Comparison of ENCODE assay signal across 8 cellular contexts in genomic region chr15:44584162-44584749, GRCh38. TPM values are rescaled to one million over a fixed set of nuclear protein-coding genes. Genes with fewer than 3 reads are reported as not detected.
DNase-seq lines count a peak whose midpoint lies in the region; ATAC-seq, FAIRE-seq and TF ChIP-seq lines count a peak whose summit lies in the region.

No MANE protein-coding gene starts in this region.

- H3K4me2 ChIP-seq in GM23338 (no peak overlapping the region), K562 (ENCODE audit: insufficient read depth, low read length) (no peak overlapping the region)

- DNase-seq in AG20443 (ENCODE audit: low spot score) (peak; percentile 33), GM23338 (ENCODE audit: low spot score) (peak; percentile 66), T-helper 1 cell (peak; percentile 15 to 68 (median 39)), K562 (ENCODE audit: extremely low read depth in 1 of 4, low spot score in 3 of 4) (peak in 1 of 4 experiments; percentile 22), lung microvascular endothelial cell (ENCODE audit: low read depth in 2 of 2) (peak; percentile 49 to 55), stromal cell of bone marrow (ENCODE audit: low read depth) (peak; percentile 6), hippocampal formation (lab: John Stamatoyannopoulos, UW) (no peak)

- POLR2A ChIA-PET in K562 (lab: Yijun Ruan, JAX) = no interaction called here

- H3K27ac ChIP-seq in GM23338 (ENCODE audit: low read depth) (no peak overlapping the region), K562 (ENCODE audit: extremely low read depth, low read depth, low read length) (no peak overlapping the region)

- H3K27me3 ChIP-seq in GM23338 (ENCODE audit: insufficient read depth) (no peaks in the 10 kb centered on the region), K562 (ENCODE audit: control insufficient read depth in 2 of 2, insufficient read depth in 2 of 2, low read length in 2 of 2) (no peaks in the 10 kb centered on the region)

- no peak for TF ChIP-seq POLR2A in K562 (conservative IDR thresholded peaks at IDR 0.05)

- no peaks in the 10 kb centered on the region for H3K9me3 Mint-ChIP-seq in GM23338

- H3K79me2 ChIP-seq in GM23338 (replicated peaks; ENCODE audit: insufficient read depth) = no peaks in the 10 kb centered on the region
- no peaks in the 10 kb centered on the region for H3K79me2 ChIP-seq in K562 (ENCODE audit: control insufficient read depth, insufficient read depth, low read length)

- no peaks in the 10 kb centered on the region for H3K9me1 ChIP-seq in K562 (ENCODE audit: control insufficient read depth, insufficient read depth, low read length)

- H3K36me3 ChIP-seq in GM23338 (ENCODE audit: insufficient read depth) = peaks cover 16% of the 10 kb centered on the region
- H3K36me3 ChIP-seq in K562 (ENCODE audit: control insufficient read depth, insufficient read depth, low read length) = peaks cover 88% of the 10 kb centered on the region

- ATAC-seq in GM23338 (peak; percentile 97), K562 (peak; percentile 63; the same call in 2 of the 3 replicates), GM18873 (IDR thresholded peaks at IDR 0.05; ENCODE audit: low FRiP score, unreplicated experiment) (no peak)

- no peaks in the 10 kb centered on the region for H3K9me3 ChIP-seq in K562 (replicated peaks; ENCODE audit: control insufficient read depth, insufficient read depth, low read depth, low read length)

- H3K4me1 ChIP-seq in GM23338 (ENCODE audit: insufficient read depth) (no peaks in the 10 kb centered on the region), K562 (replicated peaks in 1 of 2; ENCODE audit: control insufficient read depth in 2 of 2, insufficient read depth in 2 of 2, low read length in 2 of 2) (no peaks in the 10 kb centered on the region)

- H3F3A ChIP-seq in GM23338 (replicated peaks; ENCODE audit: low read depth) = no peaks in the 10 kb centered on the region

- H3K9ac ChIP-seq in K562 (ENCODE audit: insufficient read depth in 1 of 2, low read depth in 2 of 2, low read length in 2 of 2) = no peak overlapping the region

- 83% methylated on average over 5 of the region's 5 CpGs for WGBS in K562 (ENCODE audit: insufficient coverage, low coverage, missing lambda C conversion rate)

- H4K20me1 ChIP-seq in GM23338 (replicated peaks; ENCODE audit: insufficient read depth) (no peaks in the 10 kb centered on the region; the same call in 1 of the 2 replicates), K562 (replicated peaks; ENCODE audit: control insufficient read depth, insufficient read depth, low read length) (no peaks in the 10 kb centered on the region)

- H3K27me3 Mint-ChIP-seq in GM23338 (ENCODE audit: insufficient read depth, low read depth, poor library complexity) = peaks cover 2% of the 10 kb centered on the region

- H3K9me2 ChIP-seq in GM23338 (ENCODE audit: insufficient read depth) = no peaks in the 10 kb centered on the region

- H3K4me3 ChIP-seq in GM23338 = no peak overlapping the region
- no peak overlapping the region for H3K4me3 ChIP-seq in K562

- no peak overlapping the region for H3K4me3 Mint-ChIP-seq in GM23338

- in situ Hi-C loops in K562 (cut with MboI) = loop anchor here (5.0 kb wide), 1 partner anchor 153 kb away; the partner anchor contains the start of gene TRIM69

- H3K36me3 Mint-ChIP-seq in GM23338 (ENCODE audit: low read depth) = peaks cover 53% of the 10 kb centered on the region

- no peak for TF ChIP-seq RAD21 in K562 (CRISPR knock-in tag; conservative IDR thresholded peaks at IDR 0.05 in 1 of 2, IDR thresholded peaks at IDR 0.05 in 1 of 2)

- H3K27ac Mint-ChIP-seq in GM23338 = no peak overlapping the region

- H3K4me1 Mint-ChIP-seq in GM23338 = no peaks in the 10 kb centered on the region

- no peak for TF ChIP-seq EP300 in K562 (IDR thresholded peaks at IDR 0.05; ENCODE audit: low read length)

- intact Hi-C loops in K562 (cut with micrococcal nuclease) = loop anchor here (5.0 kb wide), 1 partner anchor 268 kb away; no protein-coding TSS in a partner anchor

- CTCF ChIA-PET in K562 (lab: Yijun Ruan, JAX; ENCODE audit: low intra/inter-chr PET ratio) = no interaction called here

- H2AFZ ChIP-seq in GM23338 (no peak overlapping the region), K562 (ENCODE audit: low read depth, low read length) (no peak overlapping the region)

- TF ChIP-seq CTCF in GM23338 (conservative IDR thresholded peaks at IDR 0.05; ENCODE audit: low read depth in 2 of 2) (peak; percentile 70 to 87), K562 (IDR thresholded peaks at IDR 0.05 in 2 of 3, conservative IDR thresholded peaks at IDR 0.05 in 1 of 3; ENCODE audit: insufficient read depth in 2 of 3, low read depth in 1 of 3, low read length in 3 of 3) (peak; percentile 9 to 49 (median 31); a peak in 4 of 6 replicates)

- no TSS peak for BruUV-seq in K562 (replicated peaks; lab: Mats Ljungman, UMichigan)

- FAIRE-seq in K562 (lab: Jason Lieb, UNC) = no peak

TF ChIP-seq in GM23338, 12 proteins besides CTCF, POLR2A, EP300 and RAD21 (continues in another document):
- no peak for TF ChIP-seq STAT1 (IDR thresholded peaks at IDR 0.05; ENCODE audit: unreplicated experiment)

TF ChIP-seq in K562, 482 proteins besides CTCF, POLR2A, EP300 and RAD21 (continues in another document):
- TF ChIP-seq FOXJ3 (CRISPR knock-in tag; IDR thresholded peaks at IDR 0.05) (no peak), FOS (IDR thresholded peaks at IDR 0.05; ENCODE audit: extremely low read depth, insufficient read length) (no peak), REST (CRISPR knock-in tag; IDR thresholded peaks at IDR 0.05; ENCODE audit: low read depth) (no peak), PRPF4 (IDR thresholded peaks at IDR 0.05; ENCODE audit: insufficient read depth, low read depth, low read length, poor library complexity, severe bottlenecking) (no peak), ZBTB49 (CRISPR knock-in tag; IDR thresholded peaks at IDR 0.05; ENCODE audit: borderline replicate concordance) (no peak)

RNA-seq across cellular contexts. Expression of gene EIF3J, which starts 47.3 kb away (rescaled TPM):
- 58.8 and 62.7 TPM in 2 replicates for total RNA-seq in GM23338 (2014; rRNA removed; shearing (Covaris generic))
- 63.8 and 66.6 TPM in 2 replicates for polyA plus RNA-seq in GM23338 (2016; fragmentation: Nextera tagmentation; extraction: Ambion mirVana)
- 59.3 and 164 TPM in 2 replicates for total RNA-seq in K562 (2011; cell fraction: chromatin; rRNA removed; ENCODE audit: low replicate concordance)
- 30.7 and 36.6 TPM in 2 replicates for total RNA-seq in K562 (2011; cell fraction: nucleolus; rRNA removed)
- 61.7 and 80.6 TPM in 2 replicates for total RNA-seq in K562 (2011; cell fraction: nucleoplasm; rRNA removed)
- total RNA-seq in K562 (2014; rRNA removed) = 80.7 and 85.0 TPM in 2 replicates
- 151 and 171 TPM in 2 replicates for total RNA-seq in K562 (2014; rRNA removed; fragmentation: Illumina TruSeq; extraction: Trizol)
- total RNA-seq in K562 (2015; rRNA removed; fragmentation: Illumina TruSeq; extraction: Trizol) = 146 and 164 TPM in 2 replicates
- total RNA-seq in K562 (2021) = 150 and 153 TPM in 2 replicates
- polyA plus RNA-seq in K562 (2011; rRNA removed) = 152 and 217 TPM in 2 replicates
- 38.7 and 77.9 TPM in 2 replicates for polyA plus RNA-seq in K562 (2011; cell fraction: cytosol; rRNA removed)
- polyA plus RNA-seq in K562 (2011; cell fraction: nucleus; rRNA removed) = 25.5 and 42.4 TPM in 2 replicates
- 150 and 152 TPM in 2 replicates for polyA plus RNA-seq in K562 (2012)
- 192 and 215 TPM in 2 replicates for polyA plus RNA-seq in K562 (2014; fragmentation: Illumina TruSeq; extraction: Trizol)
- polyA plus RNA-seq in K562 (2014; fragmentation: Nextera tagmentation; extraction: Ambion mirVana) = 10 to 100 TPM; 44.2 to 48.4 TPM
- 111 and 150 TPM in 2 replicates for polyA plus RNA-seq in K562 (2014; rRNA removed)
- 184 and 187 TPM in 2 replicates for polyA minus RNA-seq in K562 (2011; rRNA and poly(A)+ RNA removed)
- 46.2 and 66.9 TPM in 2 replicates for polyA minus RNA-seq in K562 (2011; cell fraction: cytosol; rRNA and poly(A)+ RNA removed)
- 17.0 and 31.5 TPM in 2 replicates for polyA minus RNA-seq in K562 (2011; cell fraction: nucleus; rRNA and poly(A)+ RNA removed)
- total RNA-seq in lung microvascular endothelial cell = 33.6 and 39.3 TPM in 2 replicates

Comparison
In these comparisons a context has a peak if more than half of its experiments do, and no peak if none do; other contexts are left out.
1. DNase-seq: peak in AG20443 (single experiment), GM23338 (single experiment), T-helper 1 cell (5 of 5), lung microvascular endothelial cell (2 of 2) and stromal cell of bone marrow (single experiment); none in hippocampal formation (0 of 2).